Comparison of ENCODE assay signal across 8 cellular contexts in genomic region chr19:7196721-7197168, GRCh38.
DNase-seq lines count a peak whose midpoint lies in the region; ATAC-seq and TF ChIP-seq lines count a peak whose summit lies in the region.

No MANE protein-coding gene starts in this region.

- TF ChIP-seq POLR2A in body of pancreas (IDR thresholded peaks at IDR 0.05): no peak

- H3K36me3 ChIP-seq in body of pancreas (replicated peaks in 1 of 2; ENCODE audit: insufficient read depth in 1 of 2, low read depth in 2 of 2) (no peaks in the 10 kb centered on the region), left lung (no peaks in the 10 kb centered on the region)

- 11 to 14% methylated on average over 15 of the region's 15 CpGs for whole genome bisulfite sequencing in body of pancreas, 2 donors

- no peak for DNase-seq in T-helper 2 cell treated with Interferon-gamma antibody and Interleukin-4, amounts not matched to agents 5 μg/mL and 100 μg/mL, for 36 hours (ENCODE audit: low spot score)
- DNase-seq in T-helper 2 cell (no peak), body of pancreas (peak; percentile 38 to 54 (median 51)), left lung (peak in 1 of 2 donors; percentile 49), midbrain (lab: John Stamatoyannopoulos, UW) (no peak)
- no peak for DNase-seq in effector CD4-positive, alpha-beta T cell

- no peak overlapping the region for H3K4me3 ChIP-seq in body of pancreas
- peak overlapping the region; percentile 9 to 32 for H3K4me3 ChIP-seq in left lung

- TF ChIP-seq CTCF in body of pancreas (IDR thresholded peaks at IDR 0.05) (no peak), left lung (IDR thresholded peaks at IDR 0.05) (no peak)

- intact Hi-C loops in body of pancreas (cut with DNase I): no loop called here
- intact Hi-C loops in left lung (cut with DNase I): no loop called here

- H3K27ac ChIP-seq in body of pancreas (peak overlapping the region; percentile 87 to 96 (median 92)), left lung (peak overlapping the region; percentile 67 to 73), temporal lobe (ENCODE audit: low read depth, low read length) (peak overlapping the region; percentile 98)

- H3K9me3 ChIP-seq in body of pancreas (no peaks in the 10 kb centered on the region), left lung (no peaks in the 10 kb centered on the region)

- H3K27me3 ChIP-seq in body of pancreas: no peaks in the 10 kb centered on the region
- H3K27me3 ChIP-seq in left lung: peaks cover 0 to 3% of the 10 kb centered on the region in 2 donors

- no peaks in the 10 kb centered on the region for H3K36me3 Mint-ChIP-seq in T-helper 2 cell treated with Interferon-gamma antibody and Interleukin-4, amounts not matched to agents 5 μg/mL and 100 μg/mL, for 36 hours (ENCODE audit: low read depth)

- peak overlapping the region; percentile 89 for H3K27ac Mint-ChIP-seq in T-helper 2 cell treated with Interferon-gamma antibody and Interleukin-4, amounts not matched to agents 5 μg/mL and 100 μg/mL, for 36 hours

- ATAC-seq in body of pancreas (no peak), left lung (no peak), GM18909 (IDR thresholded peaks at IDR 0.05; ENCODE audit: poor library complexity, unreplicated experiment) (no peak)

- H3K4me1 ChIP-seq in body of pancreas: peaks cover 82% of the 10 kb centered on the region
- peaks cover 0 to 24% of the 10 kb centered on the region in 2 donors for H3K4me1 ChIP-seq in left lung

- peak overlapping the region; percentile 84 for H3K4me3 Mint-ChIP-seq in T-helper 2 cell treated with Interferon-gamma antibody and Interleukin-4, amounts not matched to agents 5 μg/mL and 100 μg/mL, for 36 hours

- H3K9me3 Mint-ChIP-seq in T-helper 2 cell treated with Interferon-gamma antibody and Interleukin-4, amounts not matched to agents 5 μg/mL and 100 μg/mL, for 36 hours: no peaks in the 10 kb centered on the region

- H3K27me3 Mint-ChIP-seq in T-helper 2 cell treated with Interferon-gamma antibody and Interleukin-4, amounts not matched to agents 5 μg/mL and 100 μg/mL, for 36 hours (ENCODE audit: low read depth): peaks cover 27% of the 10 kb centered on the region

- H3K4me1 Mint-ChIP-seq in T-helper 2 cell treated with Interferon-gamma antibody and Interleukin-4, amounts not matched to agents 5 μg/mL and 100 μg/mL, for 36 hours (ENCODE audit: low read depth): peaks cover 20% of the 10 kb centered on the region

Comparison
In these comparisons a context has a peak if more than half of its experiments do, and no peak if none do; other contexts are left out.
1. DNase-seq: peak in body of pancreas (4 of 4); none in T-helper 2 cell treated with Interferon-gamma antibody and Interleukin-4, amounts not matched to agents 5 μg/mL and 100 μg/mL, for 36 hours (single experiment), T-helper 2 cell (0 of 5), midbrain (single experiment) and effector CD4-positive, alpha-beta T cell (single experiment).
2. H3K4me3 ChIP-seq: peak in left lung (2 of 2); none in body of pancreas (0 of 2).
3. Peak in every context shown above with its lines, with median percentiles within 50 percentile points of each other: H3K27ac ChIP-seq.